In genomic region chr12:28191018-28191595, GRCh38 we compare ENCODE assay signal across 8 cellular contexts. TPM values are rescaled to one million over a fixed set of nuclear protein-coding genes. Genes with fewer than 3 reads are reported as not detected.
DNase-seq lines count a peak whose midpoint lies in the region; ATAC-seq and TF ChIP-seq lines count a peak whose summit lies in the region.

No MANE protein-coding gene starts in this region.

- H3K14ac ChIP-seq in trophoblast cell (ENCODE audit: low read length), result no peak overlapping the region

- no peak overlapping the region for H4K12ac ChIP-seq in trophoblast cell (ENCODE audit: low read depth, low read length)

- H4K91ac ChIP-seq in trophoblast cell (ENCODE audit: low read depth, low read length), result no peak overlapping the region

- DNase-seq in Caco-2 (no peak), MV-4-11 (lab: John Stamatoyannopoulos, UW) (peak; percentile 28), germinal center (ENCODE audit: low spot score) (peak; percentile 5), trophoblast cell (peak; percentile 10 to 43), mucosa of gallbladder (ENCODE audit: low spot score) (no peak), globus pallidus (ENCODE audit: low spot score) (no peak)
- DNase-seq in activated T-helper 2 cell treated with anti-CD3 and anti-CD28 coated beads, Interferon-gamma antibody, Interleukin-2, Interleukin-4, amounts not matched to agents 10 μg/mL and 5 μg/mL and 100 μg/mL, durations not matched to agents 14 hours and 24 hours and 36 hours (ENCODE audit: low spot score), result no peak

- H2AFZ ChIP-seq in trophoblast cell (ENCODE audit: insufficient read depth, low read length, poor library complexity), result peak overlapping the region; percentile 98

- no peak overlapping the region for H2BK12ac ChIP-seq in trophoblast cell (ENCODE audit: low read length)

- peak overlapping the region; percentile 89 for H3K9ac ChIP-seq in trophoblast cell (ENCODE audit: low read length)

- peak overlapping the region; percentile 97 for H4K8ac ChIP-seq in trophoblast cell (ENCODE audit: low read depth, low read length)

- H3K4me1 ChIP-seq in Caco-2 (peaks cover 11% of the 10 kb centered on the region; the same call in 1 of the 2 replicates), trophoblast cell (ENCODE audit: control insufficient read depth in 1 of 2, insufficient read depth in 2 of 2, low read length in 2 of 2) (peaks cover 3 to 8% of the 10 kb centered on the region in 2 experiments)

- ATAC-seq in GM21717 (IDR thresholded peaks at IDR 0.05; ENCODE audit: unreplicated experiment), result peak; percentile 19

- no peaks in the 10 kb centered on the region for H3K9me3 ChIP-seq in Caco-2
- H3K9me3 ChIP-seq in trophoblast cell (ENCODE audit: insufficient read depth, low read depth, low read length), result no peaks in the 10 kb centered on the region

- H3K9me3 Mint-ChIP-seq in Caco-2 (ENCODE audit: unreplicated experiment), result peaks cover 30% of the 10 kb centered on the region
- H3K9me3 Mint-ChIP-seq in activated T-helper 2 cell treated with anti-CD3 and anti-CD28 coated beads, Interferon-gamma antibody, Interleukin-2, Interleukin-4, amounts not matched to agents 10 μg/mL and 5 μg/mL and 100 μg/mL, durations not matched to agents 14 hours and 24 hours and 36 hours, result peaks cover 16% of the 10 kb centered on the region

- H3K27me3 Mint-ChIP-seq in Caco-2 (ENCODE audit: insufficient read depth, unreplicated experiment), result peaks cover 4% of the 10 kb centered on the region
- H3K27me3 Mint-ChIP-seq in activated T-helper 2 cell treated with anti-CD3 and anti-CD28 coated beads, Interferon-gamma antibody, Interleukin-2, Interleukin-4, amounts not matched to agents 10 μg/mL and 5 μg/mL and 100 μg/mL, durations not matched to agents 14 hours and 24 hours and 36 hours (ENCODE audit: low read depth), result no peaks in the 10 kb centered on the region

- H3K23ac ChIP-seq in trophoblast cell (ENCODE audit: low read length), result no peak overlapping the region

- peaks cover 10% of the 10 kb centered on the region for H3K79me1 ChIP-seq in trophoblast cell (ENCODE audit: low read length)

- CTCF ChIA-PET in Caco-2 (lab: Charles Lee), result no interaction called here

- H3K36me3 ChIP-seq in Caco-2 (ENCODE audit: control insufficient read depth, insufficient read depth, low read length) (no peaks in the 10 kb centered on the region), trophoblast cell (ENCODE audit: control insufficient read depth in 1 of 2, insufficient read depth in 2 of 2, low read length in 2 of 2) (peaks cover 0 to 2% of the 10 kb centered on the region in 2 experiments)

- H3K79me2 ChIP-seq in trophoblast cell (ENCODE audit: control insufficient read depth, insufficient read depth, low read length, poor library complexity), result peaks cover 3% of the 10 kb centered on the region

- H3K27ac ChIP-seq in trophoblast cell (ENCODE audit: low read depth, low read length), result peak overlapping the region; percentile 7

- H3K4me2 ChIP-seq in trophoblast cell (ENCODE audit: low read length), result peak overlapping the region; percentile 65

- H2AK5ac ChIP-seq in trophoblast cell (ENCODE audit: low read length), result no peak overlapping the region

- peak overlapping the region; percentile 6 for H3K4ac ChIP-seq in trophoblast cell (ENCODE audit: low read depth, low read length)

- intact Hi-C loops in Caco-2 (cut with micrococcal nuclease; ENCODE audit: unreplicated experiment), result loop anchor here (1.0 kb wide), 1 partner anchor 11 kb away; no protein-coding TSS in a partner anchor
- intact Hi-C loops in activated T-helper 2 cell treated with anti-CD3 and anti-CD28 coated beads, Interferon-gamma antibody, Interleukin-2, Interleukin-4, amounts not matched to agents 10 μg/mL and 5 μg/mL and 100 μg/mL, durations not matched to agents 14 hours and 24 hours and 36 hours (cut with micrococcal nuclease), result no loop called here

- peak overlapping the region; percentile 98 for H3K27ac Mint-ChIP-seq in Caco-2 (ENCODE audit: unreplicated experiment)
- peak overlapping the region; percentile 91 for H3K27ac Mint-ChIP-seq in activated T-helper 2 cell treated with anti-CD3 and anti-CD28 coated beads, Interferon-gamma antibody, Interleukin-2, Interleukin-4, amounts not matched to agents 10 μg/mL and 5 μg/mL and 100 μg/mL, durations not matched to agents 14 hours and 24 hours and 36 hours

- POLR2A ChIA-PET in Caco-2 (lab: Charles Lee), result interaction anchor here (1.0 kb wide), 1 partner anchor 15 kb away, joined by 3 read pairs; no protein-coding TSS in a partner anchor

- no CpG with 5 or more reads among the region's 14 CpGs for WGBS in trophoblast cell (ENCODE audit: extremely low coverage, insufficient coverage, insufficient read length)

- H3K4me3 Mint-ChIP-seq in Caco-2 (ENCODE audit: unreplicated experiment), result peak overlapping the region; percentile 81
- H3K4me3 Mint-ChIP-seq in activated T-helper 2 cell treated with anti-CD3 and anti-CD28 coated beads, Interferon-gamma antibody, Interleukin-2, Interleukin-4, amounts not matched to agents 10 μg/mL and 5 μg/mL and 100 μg/mL, durations not matched to agents 14 hours and 24 hours and 36 hours (ENCODE audit: low read depth), result peak overlapping the region; percentile 91

- no peak for TF ChIP-seq CTCF in Caco-2 (IDR thresholded peaks at IDR 0.05; ENCODE audit: insufficient read depth in 1 of 2, low read depth in 1 of 2, low read length in 1 of 2, severe bottlenecking in 1 of 2, unreplicated experiment in 1 of 2)

- peaks cover 5% of the 10 kb centered on the region for H3K4me1 Mint-ChIP-seq in Caco-2 (ENCODE audit: low read depth, unreplicated experiment)
- peaks cover 30% of the 10 kb centered on the region for H3K4me1 Mint-ChIP-seq in activated T-helper 2 cell treated with anti-CD3 and anti-CD28 coated beads, Interferon-gamma antibody, Interleukin-2, Interleukin-4, amounts not matched to agents 10 μg/mL and 5 μg/mL and 100 μg/mL, durations not matched to agents 14 hours and 24 hours and 36 hours (ENCODE audit: low read depth)

- no peak overlapping the region for H2BK5ac ChIP-seq in trophoblast cell (ENCODE audit: low read depth, low read length, poor library complexity)

- H3K27me3 ChIP-seq in Caco-2 (replicated peaks; ENCODE audit: control insufficient read depth, insufficient read depth, low read length) (no peaks in the 10 kb centered on the region), trophoblast cell (ENCODE audit: insufficient read depth, low read length) (no peaks in the 10 kb centered on the region)

- H3K4me3 ChIP-seq in Caco-2 (ENCODE audit: low read depth, low read length) (peak overlapping the region; percentile 82), trophoblast cell (ENCODE audit: low read depth, low read length) (peak overlapping the region; percentile 91)

- H3K18ac ChIP-seq in trophoblast cell (ENCODE audit: low read length), result peak overlapping the region; percentile 1

- no peak overlapping the region for H2BK120ac ChIP-seq in trophoblast cell (ENCODE audit: insufficient read depth, low read length, poor library complexity)

- H3K36me3 Mint-ChIP-seq in Caco-2 (ENCODE audit: insufficient read depth, unreplicated experiment), result peaks cover 8% of the 10 kb centered on the region
- no peaks in the 10 kb centered on the region for H3K36me3 Mint-ChIP-seq in activated T-helper 2 cell treated with anti-CD3 and anti-CD28 coated beads, Interferon-gamma antibody, Interleukin-2, Interleukin-4, amounts not matched to agents 10 μg/mL and 5 μg/mL and 100 μg/mL, durations not matched to agents 14 hours and 24 hours and 36 hours (ENCODE audit: low read depth)

- BruUV-seq in Caco-2 (replicated peaks; lab: Mats Ljungman, UMichigan), result TSS peak; percentile 33

RNA-seq across cellular contexts. Expression of gene CCDC91, which starts 0.9 kb away (rescaled TPM):
- total RNA-seq in Caco-2 (2022) (21.2 and 21.6 TPM in 2 replicates), mucosa of gallbladder (27.5 TPM)
- total RNA-seq in activated T-helper 2 cell treated with anti-CD3 and anti-CD28 coated beads, Interferon-gamma antibody, Interleukin-2, Interleukin-4, amounts not matched to agents 10 μg/mL and 5 μg/mL and 100 μg/mL, durations not matched to agents 14 hours and 24 hours and 36 hours, result 13.1 and 13.7 TPM in 2 replicates
- polyA plus RNA-seq in trophoblast cell (2013), result 12.0 and 13.8 TPM in 2 replicates

Comparison
In these comparisons a context has a peak if more than half of its experiments do, and no peak if none do; other contexts are left out.
1. DNase-seq: peak in MV-4-11 (single experiment), germinal center (single experiment) and trophoblast cell (2 of 2); none in Caco-2 (0 of 2), activated T-helper 2 cell treated with anti-CD3 and anti-CD28 coated beads, Interferon-gamma antibody, Interleukin-2, Interleukin-4, amounts not matched to agents 10 μg/mL and 5 μg/mL and 100 μg/mL, durations not matched to agents 14 hours and 24 hours and 36 hours (single experiment), mucosa of gallbladder (single experiment) and globus pallidus (single experiment).